12 cellular contexts compared by ENCODE assay signal in genomic region chr6:111124406-111124805, GRCh38. TPM values are rescaled to one million over a fixed set of nuclear protein-coding genes. Genes with fewer than 3 reads are reported as not detected.
DNase-seq lines count a peak whose midpoint lies in the region.
"Had no signal": no experiment of that assay in that cellular context is flagged by ENCODE, and none has a peak within 500 bp of the region (broad histone marks: within the 10 kb centered on the region; RNA-seq: fewer than 3 reads in every experiment).

No MANE protein-coding gene starts in this region.

- DNase-seq in G401 (ENCODE audit: low spot score) (peak; percentile 88), NCI-H446 (lab: John Stamatoyannopoulos, UW) (peak; percentile 83 to 87), cerebellum (ENCODE audit: low spot score) (peak; percentile 44), nucleus accumbens (lab: John Stamatoyannopoulos, UW) (no peak)
- no peak for DNase-seq in activated CD4-positive, alpha-beta T cell treated with anti-CD3 and anti-CD28 coated beads for 1 hour
- DNase-seq: CD8-positive, alpha-beta T cell; DMS153; DMS79; GF-D8; H9 had no signal

- H3K27me3 ChIP-seq in skeletal muscle tissue (ENCODE audit: control insufficient read depth in 3 of 3, insufficient read depth in 3 of 3, low read length in 3 of 3), result no peaks in the 10 kb centered on the region
- H3K27me3 ChIP-seq: BLaER1 treated with 17β-estradiol and CSF1 and Interleukin-3, amounts not matched to agents 10 nM and 100 nM had no signal

- no peaks in the 10 kb centered on the region for H3K9me3 ChIP-seq in skeletal muscle tissue (ENCODE audit: control insufficient read depth in 3 of 3, low read length in 3 of 3)

- H3K4me3 ChIP-seq in skeletal muscle tissue (ENCODE audit: low read length in 3 of 3), result no peak overlapping the region
- H3K4me3 ChIP-seq: BLaER1 treated with 17β-estradiol and CSF1 and Interleukin-3, amounts not matched to agents 10 nM and 100 nM had no signal

- no peak overlapping the region for H3K9ac ChIP-seq in skeletal muscle tissue (ENCODE audit: low read depth in 1 of 3, low read length in 3 of 3)
- H3K9ac ChIP-seq: BLaER1 treated with 17β-estradiol and CSF1 and Interleukin-3, amounts not matched to agents 10 nM and 100 nM had no signal

- in situ Hi-C loops in G401 (cut with HindIII; ENCODE audit: low sequenced_read_pairs), result no loop called here

- peak overlapping the region; percentile 14 for H3K27ac ChIP-seq in skeletal muscle tissue (ENCODE audit: low read depth, low read length)

- H3K4me1 ChIP-seq in skeletal muscle tissue (ENCODE audit: control insufficient read depth in 3 of 3, insufficient read depth in 3 of 3, low read length in 3 of 3), result peaks cover 14 to 35% (median 19%) of the 10 kb centered on the region in 3 donors

- no peaks in the 10 kb centered on the region for H3K36me3 ChIP-seq in skeletal muscle tissue (ENCODE audit: control insufficient read depth in 3 of 3, insufficient read depth in 3 of 3, low read length in 3 of 3)

RNA-seq across cellular contexts. Expression of gene SLC16A10, which starts 37.1 kb away (rescaled TPM):
- 3.7 and 4.2 TPM in 2 replicates for total RNA-seq in G401 (2014; rRNA removed; shearing (Covaris generic))
- total RNA-seq in cerebellum (12.1 TPM), skeletal muscle tissue (40.7 TPM)

Comparison
In these comparisons a context has a peak if more than half of its experiments do, and no peak if none do; other contexts are left out.
1. DNase-seq: peak in G401 (single experiment), NCI-H446 (2 of 2) and cerebellum (single experiment); none in nucleus accumbens (0 of 56) and activated CD4-positive, alpha-beta T cell treated with anti-CD3 and anti-CD28 coated beads for 1 hour (single experiment).